ENCODE assay signal across 8 cellular contexts in the genomic region with DNA sequence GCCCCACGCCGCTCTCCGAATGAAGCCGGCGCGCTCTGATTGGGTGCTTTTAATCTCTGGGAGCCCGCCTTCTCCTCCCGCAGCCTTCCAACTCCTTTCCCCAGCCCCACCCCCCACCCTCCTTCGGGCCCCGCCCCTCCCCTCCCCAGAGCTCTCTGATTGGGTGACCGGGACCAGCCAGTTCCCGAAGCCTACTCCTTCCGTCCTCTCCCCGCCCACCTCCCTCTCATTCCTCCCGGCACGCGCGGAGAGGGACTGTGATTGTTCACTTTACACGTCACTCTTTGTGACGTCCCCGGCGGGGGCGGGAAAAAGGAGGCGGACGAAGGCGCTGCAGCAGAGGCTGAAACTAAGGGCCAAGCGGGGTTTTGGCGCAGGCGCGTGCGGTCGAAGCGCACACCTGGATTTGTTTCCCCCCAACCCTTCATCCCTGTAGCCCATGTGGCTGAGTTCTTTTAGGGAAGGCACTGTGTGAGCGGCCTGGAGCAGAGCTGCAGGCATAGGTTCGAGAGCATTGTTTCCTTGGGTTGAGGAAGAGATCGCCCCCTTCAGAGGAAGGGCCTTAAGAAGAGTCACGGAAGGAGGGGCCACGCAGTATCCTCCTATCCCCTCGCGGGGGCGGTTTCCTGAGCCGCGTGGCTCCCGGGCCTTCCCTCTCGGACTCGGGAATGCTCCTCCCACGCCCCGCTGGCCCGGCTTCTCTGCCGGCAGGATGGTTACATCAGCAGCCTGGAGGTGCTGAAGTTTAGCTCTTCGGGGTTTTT. TPM values are rescaled to one million over a fixed set of nuclear protein-coding genes. Genes with fewer than 3 reads are reported as not detected.
DNase-seq lines count a peak whose midpoint lies in the region; ATAC-seq and TF ChIP-seq lines count a peak whose summit lies in the region.

A gene (minus strand): TSS at position 21 of the 764 bp plus-strand sequence. CDS start 361 bp downstream, outside the sequence.

- peak; percentile 79 for ATAC-seq in HG02885 (IDR thresholded peaks at IDR 0.05; ENCODE audit: poor library complexity, unreplicated experiment)
- ATAC-seq in left cardiac atrium = peak; percentile 94 to 97
- peak; percentile 94 for ATAC-seq in upper lobe of right lung

- peak within 1 kb of the TSS; percentile 98 for H3K27ac Mint-ChIP-seq in T-helper 1 cell treated with Interleukin-12 subunit alpha and Interleukin-12 subunit beta and Interleukin-4 antibody, amounts not matched to agents 30 μg/mL and 1 μg/mL, for 36 hours

- H3K9me3 ChIP-seq in upper lobe of right lung = no peaks in the 10 kb centered on the region

- H3K4me3 ChIP-seq in upper lobe of right lung = peak within 1 kb of the TSS; percentile 90

- peaks cover 5% of the 10 kb centered on the region for H3K36me3 Mint-ChIP-seq in T-helper 1 cell treated with Interleukin-12 subunit alpha and Interleukin-12 subunit beta and Interleukin-4 antibody, amounts not matched to agents 30 μg/mL and 1 μg/mL, for 36 hours (ENCODE audit: low read depth)

- peak within 1 kb of the TSS; percentile 94 for H3K4me3 Mint-ChIP-seq in T-helper 1 cell treated with Interleukin-12 subunit alpha and Interleukin-12 subunit beta and Interleukin-4 antibody, amounts not matched to agents 30 μg/mL and 1 μg/mL, for 36 hours

- DNase-seq in NCI-H1694 (lab: John Stamatoyannopoulos, UW) (peak; percentile 95), amniotic stem cell (lab: John Stamatoyannopoulos, UW) (peak; percentile 96), left cardiac atrium (peak; percentile 99), posterior vena cava (ENCODE audit: low spot score) (peak; percentile 100), upper lobe of right lung (peak; percentile 99)

- no peaks in the 10 kb centered on the region for H3K27me3 Mint-ChIP-seq in T-helper 1 cell treated with Interleukin-12 subunit alpha and Interleukin-12 subunit beta and Interleukin-4 antibody, amounts not matched to agents 30 μg/mL and 1 μg/mL, for 36 hours (ENCODE audit: low read depth)

- peak within 1 kb of the TSS; percentile 92 for H3K27ac ChIP-seq in upper lobe of right lung

- intact Hi-C loops in left cardiac atrium (cut with DNase I) = no loop called here
- intact Hi-C loops in posterior vena cava (cut with DNase I) = no loop called here
- intact Hi-C loops in upper lobe of right lung (cut with DNase I) = no loop called here

- no peaks in the 10 kb centered on the region for H3K27me3 ChIP-seq in upper lobe of right lung

- peaks cover 4% of the 10 kb centered on the region for H3K9me3 Mint-ChIP-seq in T-helper 1 cell treated with Interleukin-12 subunit alpha and Interleukin-12 subunit beta and Interleukin-4 antibody, amounts not matched to agents 30 μg/mL and 1 μg/mL, for 36 hours

- peaks cover 23% of the 10 kb centered on the region for H3K4me1 Mint-ChIP-seq in T-helper 1 cell treated with Interleukin-12 subunit alpha and Interleukin-12 subunit beta and Interleukin-4 antibody, amounts not matched to agents 30 μg/mL and 1 μg/mL, for 36 hours (ENCODE audit: low read depth)

- H3K36me3 ChIP-seq in upper lobe of right lung = no peaks in the 10 kb centered on the region

- peak; percentile 72 for TF ChIP-seq POLR2A in GM15510 (IDR thresholded peaks at IDR 0.05; ENCODE audit: borderline replicate concordance, extremely low read depth, insufficient read length)

- H3K4me1 ChIP-seq in upper lobe of right lung = peaks cover 24% of the 10 kb centered on the region

- TF ChIP-seq CTCF in upper lobe of right lung (IDR thresholded peaks at IDR 0.05) = peak; percentile 49

RNA-seq across cellular contexts. Expression of the gene that starts here (rescaled TPM):
- total RNA-seq in left cardiac atrium = 10 to 100 TPM; 18.2 to 28.4 TPM
- total RNA-seq in posterior vena cava = 10 to 100 TPM; 18.8 to 27.4 TPM
- 24.8 TPM for total RNA-seq in upper lobe of right lung

Comparison
In these comparisons a context has a peak if more than half of its experiments do, and no peak if none do; other contexts are left out.
1. Peak in every context shown above with its lines: DNase-seq, ATAC-seq, H3K4me3 ChIP-seq and H3K27ac ChIP-seq.